13 cellular contexts compared by ENCODE assay signal in the genomic region with DNA sequence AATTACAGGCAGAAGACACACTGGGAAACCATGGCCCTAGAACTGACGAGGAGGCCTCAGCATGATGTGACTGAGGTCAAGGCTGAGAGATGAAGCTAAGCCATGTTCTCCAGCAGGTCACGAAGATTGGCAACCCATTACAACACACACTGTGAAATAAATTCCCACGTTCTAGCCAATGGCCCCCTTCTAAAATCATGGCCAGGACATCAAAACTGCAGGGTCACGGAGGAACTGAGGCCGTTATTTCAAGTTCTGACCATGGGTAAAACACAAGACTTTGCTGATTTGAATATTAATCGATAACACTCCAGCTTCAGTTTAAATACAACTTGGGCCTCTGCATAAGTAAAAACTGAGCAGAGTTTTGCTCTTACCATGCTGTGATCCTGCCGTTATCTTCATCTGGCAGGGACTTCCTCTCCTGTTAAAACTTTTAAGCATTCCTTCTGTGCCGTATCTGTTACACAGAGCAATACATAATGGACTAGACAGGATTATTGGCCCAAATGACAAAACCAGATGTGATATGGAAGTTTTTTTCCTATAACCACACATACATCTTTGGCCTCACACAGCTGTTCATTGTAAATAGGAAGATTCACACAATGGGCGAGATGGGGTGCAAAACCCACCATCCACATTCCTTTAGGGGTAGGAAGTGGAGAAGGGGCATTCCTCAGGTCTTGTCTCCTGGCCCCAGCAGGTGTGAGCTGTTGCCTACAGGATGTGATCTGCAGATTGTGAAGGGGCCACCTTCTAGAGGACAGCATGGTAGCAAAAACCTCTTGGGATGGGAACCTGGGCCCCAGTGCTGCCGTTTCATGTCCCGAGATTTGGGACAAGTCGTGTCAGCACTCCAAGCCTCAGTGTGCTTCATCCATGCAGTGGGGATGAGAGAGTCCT.
"Had no signal": no experiment of that assay in that cellular context is flagged by ENCODE, and none has a peak within 500 bp of the region (broad histone marks: within the 10 kb centered on the region; RNA-seq: fewer than 3 reads in every experiment).

No MANE protein-coding gene starts in this region.

- H3K4me3 Mint-ChIP-seq: activated naive CD8-positive, alpha-beta T cell; dendritic cell treated with granulocyte-macrophage colony-stimulating factor and Interleukin-4, amounts not matched to agents 40 ng/mL and 50 ng/mL, for 4 days; endodermal cell; T-helper 1 cell treated with Interleukin-12 subunit alpha and Interleukin-12 subunit beta and Interleukin-4 antibody, amounts not matched to agents 30 μg/mL and 1 μg/mL, for 36 hours had no signal

- H3K9me3 Mint-ChIP-seq: dendritic cell treated with granulocyte-macrophage colony-stimulating factor and Interleukin-4, amounts not matched to agents 40 ng/mL and 50 ng/mL, for 4 days; endodermal cell; T-helper 1 cell treated with Interleukin-12 subunit alpha and Interleukin-12 subunit beta and Interleukin-4 antibody, amounts not matched to agents 30 μg/mL and 1 μg/mL, for 36 hours had no signal

- DNase-seq: activated CD4-positive, alpha-beta T cell treated with anti-CD3 and anti-CD28 coated beads, Interleukin-2, amount 50 U/mL, for 48 hours; activated CD4-positive, CD25-positive, alpha-beta regulatory T cell treated with anti-CD3 and anti-CD28 coated beads, Interleukin-2, amount 50 U/mL, for 72 hours; activated gamma-delta T cell; activated T-cell treated with anti-CD3 and anti-CD28 coated beads, Interleukin-2, amount 50 U/mL, for 48 hours; amygdala; endodermal cell; glutamatergic neuron; left ventricle myocardium inferior; posterior cingulate gyrus had no signal

- H3K36me3 Mint-ChIP-seq: activated naive CD8-positive, alpha-beta T cell; brain had no signal

- H3K27me3 Mint-ChIP-seq: activated naive CD8-positive, alpha-beta T cell had no signal

- H3K27ac Mint-ChIP-seq: activated naive CD8-positive, alpha-beta T cell; dendritic cell treated with granulocyte-macrophage colony-stimulating factor and Interleukin-4, amounts not matched to agents 40 ng/mL and 50 ng/mL, for 4 days; T-helper 1 cell treated with Interleukin-12 subunit alpha and Interleukin-12 subunit beta and Interleukin-4 antibody, amounts not matched to agents 30 μg/mL and 1 μg/mL, for 36 hours had no signal
